Comparison of ENCODE assay signal across 13 cellular contexts in the genomic region with DNA sequence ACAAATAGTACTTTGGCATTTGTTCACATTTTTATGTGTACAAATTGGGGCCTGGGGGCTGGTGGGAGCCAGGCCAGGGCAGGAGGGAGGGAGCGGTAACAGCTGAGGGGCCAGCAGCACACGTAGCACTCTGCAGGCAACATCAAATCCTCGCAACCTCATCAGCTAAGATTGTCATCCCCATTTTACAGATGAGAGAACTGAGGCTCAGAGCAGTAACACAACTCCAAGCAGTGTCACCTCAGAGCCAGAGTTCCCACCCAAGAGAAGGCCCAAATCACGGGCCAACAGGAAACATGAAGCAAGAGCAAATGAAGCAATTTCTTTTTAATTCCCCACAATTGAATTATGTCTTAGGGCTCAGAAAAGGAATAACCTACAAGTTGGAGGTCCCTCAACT. TPM values are rescaled to one million over a fixed set of nuclear protein-coding genes. Genes with fewer than 3 reads are reported as not detected.
DNase-seq lines count a peak whose midpoint lies in the region; ATAC-seq and TF ChIP-seq lines count a peak whose summit lies in the region.
"Had no signal": no experiment of that assay in that cellular context is flagged by ENCODE, and none has a peak within 500 bp of the region (broad histone marks: within the 10 kb centered on the region; RNA-seq: fewer than 3 reads in every experiment).

No MANE protein-coding gene starts in this region.

- H3K27ac ChIP-seq in RWPE1 (peak overlapping the region; percentile 95), cingulate gyrus (ENCODE audit: low read depth, low read length) (peak overlapping the region; percentile 99), left lung (peak overlapping the region; percentile 30 to 36), suprapubic skin (peak overlapping the region; percentile 64)
- H3K27ac ChIP-seq: SK-N-MC, VCaP had no signal

- intact Hi-C loops in left lung (cut with DNase I): no loop called here

- no peak overlapping the region for H3K4me3 ChIP-seq in left lung
- H3K4me3 ChIP-seq in suprapubic skin: no peak overlapping the region
- H3K4me3 ChIP-seq: mucosa of descending colon, SK-N-MC had no signal

- H3K36me3 ChIP-seq in left lung (no peaks in the 10 kb centered on the region), suprapubic skin (no peaks in the 10 kb centered on the region)

- no peak for DNase-seq in RWPE1 (ENCODE audit: low spot score)
- no peak for DNase-seq in left lung
- DNase-seq in suprapubic skin (ENCODE audit: low spot score in 2 of 2): no peak
- DNase-seq in NCI-H526 treated with DMSO at 0.1 percent for 48 hours (lab: John Stamatoyannopoulos, UW): no peak
- DNase-seq: cerebellar nuclear complex; mucosa of descending colon; NCI-H2107; stimulated activated naive CD4-positive, alpha-beta T cell treated with Interleukin-2 at 50 U/mL for 16 hours had no signal

- H3K9me3 ChIP-seq in left lung (no peaks in the 10 kb centered on the region), suprapubic skin (no peaks in the 10 kb centered on the region)
- H3K9me3 ChIP-seq: mucosa of descending colon had no signal

- no peak for TF ChIP-seq EP300 in suprapubic skin (IDR thresholded peaks at IDR 0.05)

- H3K27me3 ChIP-seq in left lung (no peaks in the 10 kb centered on the region), suprapubic skin (no peaks in the 10 kb centered on the region)

- TF ChIP-seq CTCF in RWPE1 (conservative IDR thresholded peaks at IDR 0.05; ENCODE audit: low read depth): no peak
- TF ChIP-seq CTCF in left lung (IDR thresholded peaks at IDR 0.05): no peak
- TF ChIP-seq CTCF in suprapubic skin (IDR thresholded peaks at IDR 0.05): no peak

- H3K4me1 ChIP-seq in left lung (peaks cover 28 to 69% of the 10 kb centered on the region in 2 donors), suprapubic skin (peaks cover 94% of the 10 kb centered on the region)

- CTCF ChIA-PET in RWPE1 (lab: Yijun Ruan, JAX): interaction anchor here (0.6 to 0.7 kb wide), 2 partner anchors 154 to 511 kb away, joined by 5 read pairs; no protein-coding TSS in a partner anchor

- POLR2A ChIA-PET in RWPE1 (lab: Yijun Ruan, JAX; ENCODE audit: low non-redundant PET): no interaction called here

- WGBS in suprapubic skin: 70% methylated on average over 4 of the region's 4 CpGs

- no peak for TF ChIP-seq POLR2A in suprapubic skin (IDR thresholded peaks at IDR 0.05)

- ATAC-seq in left lung (no peak), GM21529 (IDR thresholded peaks at IDR 0.05; ENCODE audit: unreplicated experiment) (no peak), GM18517 (IDR thresholded peaks at IDR 0.05; ENCODE audit: unreplicated experiment) (no peak)
- ATAC-seq: mucosa of descending colon had no signal

RNA-seq across cellular contexts. Expression of gene IFFO2, which starts 14.1 kb away (rescaled TPM):
- total RNA-seq in left lung: 10 to 100 TPM; 14.1 to 14.7 TPM
- 100 to 1,000 TPM; 327 to 569 (median 449) TPM for total RNA-seq in suprapubic skin

RNA-seq across cellular contexts. Expression of gene ALDH4A1, which starts 40.0 kb away (rescaled TPM):
- total RNA-seq in left lung (10 to 100 TPM; 11.3 to 17.4 TPM), suprapubic skin (10 to 100 TPM; 25.0 to 33.0 (median 29.6) TPM)

Comparison
In these comparisons a context has a peak if more than half of its experiments do, and no peak if none do; other contexts are left out.
1. H3K27ac ChIP-seq: peak in every context shown above with its lines; median percentile 99 in cingulate gyrus; 95 in RWPE1; 64 in suprapubic skin; 33 in left lung.
2. RNA of gene IFFO2, which starts 14.1 kb away (total RNA-seq): 327 to 569 TPM in suprapubic skin; 14.1 to 14.7 TPM in left lung; every median in the first group is over 10 times any median in the second.